ENCODE assay signal across 17 cellular contexts in the genomic region with DNA sequence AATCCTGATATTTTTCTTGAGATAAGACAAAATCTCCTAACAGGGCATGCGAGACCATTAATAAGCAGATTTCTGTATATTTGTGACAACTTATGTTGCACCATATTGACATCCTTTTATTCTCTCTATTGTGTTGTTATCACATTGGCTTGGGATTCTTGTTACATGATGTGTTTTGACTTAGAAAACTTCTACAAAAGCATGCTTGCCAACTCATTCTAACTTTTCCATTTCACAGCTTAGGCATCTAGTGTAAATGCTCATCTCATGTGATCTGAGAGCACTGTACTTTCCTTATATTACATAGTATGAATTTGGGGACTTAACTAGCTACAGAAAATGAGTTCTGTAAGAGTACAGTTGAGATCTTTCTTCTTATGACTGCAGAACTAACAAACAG.
DNase-seq lines count a peak whose midpoint lies in the region; ATAC-seq, FAIRE-seq and TF ChIP-seq lines count a peak whose summit lies in the region.
"Had no signal": no experiment of that assay in that cellular context is flagged by ENCODE, and none has a peak within 500 bp of the region (broad histone marks: within the 10 kb centered on the region; RNA-seq: fewer than 3 reads in every experiment).

No MANE protein-coding gene starts in this region.

- ATAC-seq in GM21390 (IDR thresholded peaks at IDR 0.05; ENCODE audit: unreplicated experiment) (no peak), HG02763 (IDR thresholded peaks at IDR 0.05; ENCODE audit: unreplicated experiment) (no peak)
- ATAC-seq: GM12878, HepG2 had no signal

- no peak overlapping the region for H2BK120ac ChIP-seq in mesenchymal stem cell (ENCODE audit: low read depth, low read length)

- H3K79me1 ChIP-seq in mesenchymal stem cell (replicated peaks; ENCODE audit: low read length, poor library complexity, severe bottlenecking): no peaks in the 10 kb centered on the region

- H3K36me3 ChIP-seq in adipocyte (ENCODE audit: control insufficient read depth, insufficient read depth, low read length, severe bottlenecking) (no peaks in the 10 kb centered on the region), mesenchymal stem cell (ENCODE audit: control insufficient read depth in 1 of 2, insufficient read depth in 2 of 2, low read depth in 1 of 2, low read length in 2 of 2) (no peaks in the 10 kb centered on the region)
- H3K36me3 ChIP-seq: BLaER1 treated with 17β-estradiol and CSF1 and Interleukin-3, amounts not matched to agents 10 nM and 100 nM had no signal

- no peak overlapping the region for H2AK5ac ChIP-seq in mesenchymal stem cell (ENCODE audit: low read length, severe bottlenecking)

- no peaks in the 10 kb centered on the region for H3K9me3 ChIP-seq in adipocyte (ENCODE audit: control insufficient read depth, low read length)
- H3K9me3 ChIP-seq in mesenchymal stem cell (ENCODE audit: control insufficient read depth, low read length): peaks cover 7% of the 10 kb centered on the region
- H3K9me3 ChIP-seq: BLaER1 treated with 17β-estradiol and CSF1 and Interleukin-3, amounts not matched to agents 10 nM and 100 nM had no signal

- no peak overlapping the region for H3K4me2 ChIP-seq in mesenchymal stem cell (ENCODE audit: low read length, poor library complexity, severe bottlenecking)
- H3K4me2 ChIP-seq: BLaER1 treated with 17β-estradiol and CSF1 and Interleukin-3, amounts not matched to agents 10 nM and 100 nM had no signal

- H3K9ac ChIP-seq in adipocyte (ENCODE audit: low read length): no peak overlapping the region
- no peak overlapping the region for H3K9ac ChIP-seq in mesenchymal stem cell (ENCODE audit: low read length)
- H3K9ac ChIP-seq: BLaER1 treated with 17β-estradiol and CSF1 and Interleukin-3, amounts not matched to agents 10 nM and 100 nM had no signal

- no peak overlapping the region for H2AFZ ChIP-seq in mesenchymal stem cell (ENCODE audit: low read depth, low read length)

- no CpG with 5 or more reads among the region's 1 CpG for WGBS in mesenchymal stem cell

- H3K4me3 ChIP-seq in adipocyte (ENCODE audit: low read length) (no peak overlapping the region), choroid plexus epithelial cell (ENCODE audit: low read depth, low read length) (no peak overlapping the region), mesenchymal stem cell (ENCODE audit: insufficient read depth in 1 of 2, low read depth in 1 of 2, low read length in 2 of 2) (no peak overlapping the region)
- H3K4me3 ChIP-seq: BLaER1 treated with 17β-estradiol and CSF1 and Interleukin-3, amounts not matched to agents 10 nM and 100 nM; GM12878 had no signal

- no peak overlapping the region for H4K8ac ChIP-seq in mesenchymal stem cell (ENCODE audit: low read length)

- H3K14ac ChIP-seq in mesenchymal stem cell (ENCODE audit: low read length in 2 of 2): no peak overlapping the region

- no peak overlapping the region for H3K18ac ChIP-seq in mesenchymal stem cell (ENCODE audit: low read depth in 1 of 2, low read length in 2 of 2)

- no peak overlapping the region for H3K4ac ChIP-seq in mesenchymal stem cell (ENCODE audit: low read depth in 1 of 2, low read length in 2 of 2)

- DNase-seq in D721Med (ENCODE audit: insufficient read length, low spot score): no peak
- peak; percentile 15 for DNase-seq in adipocyte (ENCODE audit: low read depth)
- peak; percentile 40 for DNase-seq in choroid plexus epithelial cell (ENCODE audit: low read depth)
- DNase-seq in mesenchymal stem cell: peak; percentile 1
- no peak for DNase-seq in GM13977 (ENCODE audit: low spot score)
- DNase-seq: 8988T; CD4-positive, CD25-positive, alpha-beta regulatory T cell; DMS79; HCEC 1CT; HFFc6 had no signal

- H3K27ac ChIP-seq in mesenchymal stem cell (ENCODE audit: low read length, poor library complexity, severe bottlenecking): no peak overlapping the region
- H3K27ac ChIP-seq: BLaER1 treated with 17β-estradiol and CSF1 and Interleukin-3, amounts not matched to agents 10 nM and 100 nM had no signal

- H3K27me3 ChIP-seq in adipocyte (replicated peaks; ENCODE audit: control insufficient read depth, insufficient read depth, low read length) (no peaks in the 10 kb centered on the region), mesenchymal stem cell (ENCODE audit: control insufficient read depth in 1 of 2, insufficient read depth in 1 of 2, low read length in 2 of 2) (no peaks in the 10 kb centered on the region)
- H3K27me3 ChIP-seq: BLaER1 treated with 17β-estradiol and CSF1 and Interleukin-3, amounts not matched to agents 10 nM and 100 nM had no signal

- no peak overlapping the region for H2BK15ac ChIP-seq in mesenchymal stem cell (ENCODE audit: low read depth, poor library complexity, severe bottlenecking)

- FAIRE-seq in D721Med (lab: Jason Lieb, UNC): peak; percentile 44
- FAIRE-seq: GM12878, H1, HepG2, HTR-8/SVneo had no signal

- no peak overlapping the region for H4K91ac ChIP-seq in mesenchymal stem cell (ENCODE audit: low read length)

- in situ Hi-C loops in GM13977 (cut with MboI; ENCODE audit: low pct_unique_long_range_greater_than_20kb, low sequenced_read_pairs, unreplicated experiment): no loop called here

- H3K4me1 ChIP-seq in adipocyte (ENCODE audit: control insufficient read depth, insufficient read depth, low read length) (no peaks in the 10 kb centered on the region), mesenchymal stem cell (ENCODE audit: control insufficient read depth, insufficient read depth, low read depth, low read length) (no peaks in the 10 kb centered on the region)
- H3K4me1 ChIP-seq: BLaER1 treated with 17β-estradiol and CSF1 and Interleukin-3, amounts not matched to agents 10 nM and 100 nM had no signal

- TF ChIP-seq CTCF in D721Med (IDR thresholded peaks at IDR 0.05; ENCODE audit: insufficient read depth, missing control alignments): no peak
- TF ChIP-seq CTCF in choroid plexus epithelial cell (conservative IDR thresholded peaks at IDR 0.05; ENCODE audit: low read depth, low read length): no peak
- no peak for TF ChIP-seq CTCF in GM13977 (IDR thresholded peaks at IDR 0.05; ENCODE audit: extremely low read depth, insufficient read depth, missing control alignments)

- H2BK12ac ChIP-seq in mesenchymal stem cell (ENCODE audit: low read length in 2 of 2): no peak overlapping the region

- no peak overlapping the region for H3K23ac ChIP-seq in mesenchymal stem cell (ENCODE audit: low read length in 2 of 2)

- H2BK5ac ChIP-seq in mesenchymal stem cell (ENCODE audit: low read depth, low read length, poor library complexity, severe bottlenecking): no peak overlapping the region

Comparison
In these comparisons a context has a peak if more than half of its experiments do, and no peak if none do; other contexts are left out.
1. DNase-seq: peak in adipocyte (single experiment), choroid plexus epithelial cell (single experiment) and mesenchymal stem cell (single experiment); none in D721Med (single experiment) and GM13977 (single experiment).